23 cellular contexts compared by ENCODE assay signal in genomic region chr10:5766189-5766588, GRCh38. TPM values are rescaled to one million over a fixed set of nuclear protein-coding genes. Genes with fewer than 3 reads are reported as not detected.
A peak's percentile ranks its signal among the peaks of the same experiment; 100 is the strongest.
DNase-seq lines count a peak whose midpoint lies in the region; ATAC-seq, FAIRE-seq and TF ChIP-seq lines count a peak whose summit lies in the region.
"Had no signal": no experiment of that assay in that cellular context is flagged by ENCODE, and none has a peak within 500 bp of the region (broad histone marks: within the 10 kb centered on the region; RNA-seq: fewer than 3 reads in every experiment).

No MANE protein-coding gene starts in this region.

- no peak overlapping the region for H3K9ac ChIP-seq in K562 (ENCODE audit: insufficient read depth in 1 of 2, low read depth in 2 of 2, low read length in 2 of 2)

- H3K9me1 ChIP-seq in K562 (ENCODE audit: control insufficient read depth, insufficient read depth, low read length), result no peaks in the 10 kb centered on the region

- no peak overlapping the region for H3K4me3 ChIP-seq in K562
- no peak overlapping the region for H3K4me3 ChIP-seq in naive thymus-derived CD4-positive, alpha-beta T cell (ENCODE audit: low read length)
- H3K4me3 ChIP-seq: colonic mucosa, esophagus squamous epithelium, gastrocnemius medialis, mucosa of descending colon, PC-9 had no signal

- TF ChIP-seq CTCF in K562 (IDR thresholded peaks at IDR 0.05 in 2 of 3, conservative IDR thresholded peaks at IDR 0.05 in 1 of 3; ENCODE audit: insufficient read depth in 2 of 3, low read depth in 1 of 3, low read length in 3 of 3), result no peak

- no peak overlapping the region for H3K27ac ChIP-seq in K562 (ENCODE audit: extremely low read depth, low read depth, low read length)
- no peak overlapping the region for H3K27ac ChIP-seq in naive thymus-derived CD4-positive, alpha-beta T cell (ENCODE audit: low read depth, low read length)
- H3K27ac ChIP-seq: colonic mucosa, esophagus squamous epithelium, gastrocnemius medialis, PC-9 had no signal

- POLR2A ChIA-PET in activated CD4-positive, alpha-beta T cell treated with anti-CD3 and anti-CD28 coated beads for 36 hours (lab: Charles Lee), result interaction anchor here (0.6 kb wide), 1 partner anchor 20 kb away, joined by 4 read pairs; no protein-coding TSS in a partner anchor
- POLR2A ChIA-PET in K562 (lab: Yijun Ruan, JAX), result no interaction called here
- POLR2A ChIA-PET in naive thymus-derived CD4-positive, alpha-beta T cell (lab: Charles Lee), result interaction anchor here (0.6 to 1.4 kb wide), 2 partner anchors 10 to 13 kb away, joined by 3 read pairs; no protein-coding TSS in a partner anchor

- no peak overlapping the region for H3K4me3 Mint-ChIP-seq in activated CD4-positive, alpha-beta T cell treated with anti-CD3 and anti-CD28 coated beads for 36 hours
- H3K4me3 Mint-ChIP-seq in naive thymus-derived CD4-positive, alpha-beta T cell, result peak overlapping the region in 1 of 10 donors; percentile 17

- peaks cover 84% of the 10 kb centered on the region for H3K36me3 ChIP-seq in K562 (ENCODE audit: control insufficient read depth, insufficient read depth, low read length)
- H3K36me3 ChIP-seq in naive thymus-derived CD4-positive, alpha-beta T cell (ENCODE audit: control insufficient read depth in 2 of 3, insufficient read depth in 3 of 3, low read length in 3 of 3), result peaks cover 10 to 61% (median 44%) of the 10 kb centered on the region in 3 experiments

- WGBS in K562 (ENCODE audit: insufficient coverage, low coverage, missing lambda C conversion rate), result 88% methylated on average over 2 of the region's 2 CpGs

- FAIRE-seq in GM12891 (lab: Jason Lieb, UNC) (no peak), K562 (lab: Jason Lieb, UNC) (no peak)

- no peaks in the 10 kb centered on the region for H4K20me1 ChIP-seq in K562 (replicated peaks; ENCODE audit: control insufficient read depth, insufficient read depth, low read length)

- H3K27me3 ChIP-seq in K562 (ENCODE audit: control insufficient read depth in 2 of 2, insufficient read depth in 2 of 2, low read length in 2 of 2), result no peaks in the 10 kb centered on the region
- no peaks in the 10 kb centered on the region for H3K27me3 ChIP-seq in naive thymus-derived CD4-positive, alpha-beta T cell (ENCODE audit: control insufficient read depth in 2 of 2, insufficient read depth in 2 of 2, low read length in 2 of 2)
- H3K27me3 ChIP-seq: colonic mucosa, esophagus squamous epithelium, gastrocnemius medialis had no signal

- no peak for DNase-seq in activated CD4-positive, alpha-beta T cell treated with anti-CD3 and anti-CD28 coated beads for 36 hours
- DNase-seq in activated CD4-positive, alpha-beta T cell treated with anti-CD3 and anti-CD28 coated beads for 48 hours, result no peak
- DNase-seq in GM12891 (ENCODE audit: insufficient read length, low spot score) (no peak), K562 (ENCODE audit: extremely low read depth in 1 of 4, low spot score in 3 of 4) (no peak), NCI-H1417 treated with DMSO at 0.1 percent for 48 hours (lab: John Stamatoyannopoulos, UW) (no peak)
- no peak for DNase-seq in naive thymus-derived CD4-positive, alpha-beta T cell
- DNase-seq: 8988T; activated CD4-positive, CD25-positive, alpha-beta regulatory T cell treated with anti-CD3 and anti-CD28 coated beads, Interleukin-2, amount 50 U/mL, for 72 hours; colonic mucosa; esophagus squamous epithelium; gastrocnemius medialis; GDM1; H7; hypothalamus; mucosa of descending colon; NCI-H1694 treated with DMSO at 0.1 percent for 48 hours; NK-92 treated with Interleukin-12 subunit alpha and Interleukin-12 subunit beta, amount 100 ng/mL, for 24 hours; PC-9; SHP77 treated with DMSO at 0.1 percent for 48 hours; stimulated activated CD8-positive, alpha-beta memory T cell treated with anti-CD3 and anti-CD28 coated beads, Interleukin-4, amount 100 ng/mL, for 48 hours; substantia nigra had no signal

- TF ChIP-seq POLR2A in GM12891 (IDR thresholded peaks at IDR 0.05; ENCODE audit: low read depth, low read length) (peak; percentile 14; the same call in 1 of the 2 replicates), K562 (conservative IDR thresholded peaks at IDR 0.05) (peak; percentile 42; the same call in 1 of the 2 replicates)

- no peak overlapping the region for H2AFZ ChIP-seq in K562 (ENCODE audit: low read depth, low read length)
- H2AFZ ChIP-seq: PC-9 had no signal

- H3K9me3 ChIP-seq in K562 (replicated peaks; ENCODE audit: control insufficient read depth, insufficient read depth, low read depth, low read length), result no peaks in the 10 kb centered on the region
- no peaks in the 10 kb centered on the region for H3K9me3 ChIP-seq in naive thymus-derived CD4-positive, alpha-beta T cell (ENCODE audit: control insufficient read depth in 2 of 3, low read length in 3 of 3)
- H3K9me3 ChIP-seq: colonic mucosa, esophagus squamous epithelium, gastrocnemius medialis, mucosa of descending colon had no signal

- ATAC-seq in activated CD4-positive, alpha-beta T cell treated with anti-CD3 and anti-CD28 coated beads for 36 hours, result no peak
- ATAC-seq in K562, result no peak
- no peak for ATAC-seq in naive thymus-derived CD4-positive, alpha-beta T cell
- ATAC-seq in HG02642 (IDR thresholded peaks at IDR 0.05; ENCODE audit: poor library complexity, unreplicated experiment), result no peak
- ATAC-seq in GM18517 (IDR thresholded peaks at IDR 0.05; ENCODE audit: unreplicated experiment), result no peak
- ATAC-seq: gastrocnemius medialis, mucosa of descending colon had no signal

- CTCF ChIA-PET in activated CD4-positive, alpha-beta T cell treated with anti-CD3 and anti-CD28 coated beads for 36 hours (lab: Charles Lee), result no interaction called here
- CTCF ChIA-PET in K562 (lab: Yijun Ruan, JAX; ENCODE audit: low intra/inter-chr PET ratio), result no interaction called here
- CTCF ChIA-PET in naive thymus-derived CD4-positive, alpha-beta T cell (lab: Charles Lee), result interaction anchor here (0.9 kb wide), 1 partner anchor 11 kb away, joined by 3 read pairs; no protein-coding TSS in a partner anchor

- H3K79me2 ChIP-seq in K562 (ENCODE audit: control insufficient read depth, insufficient read depth, low read length), result peaks cover 12% of the 10 kb centered on the region

- TF ChIP-seq RAD21 in K562 (CRISPR knock-in tag; conservative IDR thresholded peaks at IDR 0.05 in 1 of 2, IDR thresholded peaks at IDR 0.05 in 1 of 2), result no peak

- H3K27ac Mint-ChIP-seq in activated CD4-positive, alpha-beta T cell treated with anti-CD3 and anti-CD28 coated beads for 36 hours, result peak overlapping the region; percentile 66
- peak overlapping the region in 8 of 9 donors; percentile 33 to 89 (median 69) for H3K27ac Mint-ChIP-seq in naive thymus-derived CD4-positive, alpha-beta T cell

- peaks cover 66% of the 10 kb centered on the region for H3K36me3 Mint-ChIP-seq in activated CD4-positive, alpha-beta T cell treated with anti-CD3 and anti-CD28 coated beads for 36 hours (ENCODE audit: low read depth)
- peaks cover 21 to 48% (median 45%) of the 10 kb centered on the region in 5 donors for H3K36me3 Mint-ChIP-seq in naive thymus-derived CD4-positive, alpha-beta T cell

- intact Hi-C loops in activated CD4-positive, alpha-beta T cell treated with anti-CD3 and anti-CD28 coated beads for 36 hours (cut with DNase I, micrococcal nuclease), result loop anchor here in 1 of 2 experiments (5.0 kb wide), 1 partner anchor 74 kb away; no protein-coding TSS in a partner anchor
- intact Hi-C loops in K562 (cut with micrococcal nuclease), result no loop called here
- intact Hi-C loops in naive thymus-derived CD4-positive, alpha-beta T cell (cut with micrococcal nuclease), result no loop called here

- no peaks in the 10 kb centered on the region for H3K27me3 Mint-ChIP-seq in activated CD4-positive, alpha-beta T cell treated with anti-CD3 and anti-CD28 coated beads for 36 hours
- no peaks in the 10 kb centered on the region for H3K27me3 Mint-ChIP-seq in naive thymus-derived CD4-positive, alpha-beta T cell

- no peak overlapping the region for H3K4me2 ChIP-seq in K562 (ENCODE audit: insufficient read depth, low read length)
- H3K4me2 ChIP-seq: PC-9 had no signal

- H3K9me3 Mint-ChIP-seq in activated CD4-positive, alpha-beta T cell treated with anti-CD3 and anti-CD28 coated beads for 36 hours (ENCODE audit: low read depth), result no peaks in the 10 kb centered on the region
- peaks cover 0 to 3% (median 0%) of the 10 kb centered on the region in 11 donors for H3K9me3 Mint-ChIP-seq in naive thymus-derived CD4-positive, alpha-beta T cell

- H3K4me1 Mint-ChIP-seq in activated CD4-positive, alpha-beta T cell treated with anti-CD3 and anti-CD28 coated beads for 36 hours, result peaks cover 24% of the 10 kb centered on the region
- peaks cover 4 to 29% (median 20%) of the 10 kb centered on the region in 7 donors for H3K4me1 Mint-ChIP-seq in naive thymus-derived CD4-positive, alpha-beta T cell

- in situ Hi-C loops in K562 (cut with MboI), result no loop called here

- no peaks in the 10 kb centered on the region for H3K4me1 ChIP-seq in K562 (replicated peaks in 1 of 2; ENCODE audit: control insufficient read depth in 2 of 2, insufficient read depth in 2 of 2, low read length in 2 of 2)
- no peaks in the 10 kb centered on the region for H3K4me1 ChIP-seq in naive thymus-derived CD4-positive, alpha-beta T cell (ENCODE audit: control insufficient read depth in 2 of 2, insufficient read depth in 2 of 2, low read length in 2 of 2)
- H3K4me1 ChIP-seq: colonic mucosa, esophagus squamous epithelium, gastrocnemius medialis had no signal

- BruUV-seq in K562 (replicated peaks; lab: Mats Ljungman, UMichigan), result no TSS peak

- no peak for TF ChIP-seq EP300 in K562 (IDR thresholded peaks at IDR 0.05; ENCODE audit: low read length)

RNA-seq across cellular contexts. Expression of gene GDI2, which starts 47.0 kb away (rescaled TPM):
- 100 to 1,000 TPM; 276 to 290 TPM for total RNA-seq in activated CD4-positive, alpha-beta T cell treated with anti-CD3 and anti-CD28 coated beads for 36 hours
- 187 TPM for polyA plus RNA-seq in GM12891 (2012; ENCODE audit: low read depth, missing spikeins)
- total RNA-seq in K562 (2011; cell fraction: chromatin; rRNA removed; ENCODE audit: low replicate concordance), result 49.2 and 105 TPM in 2 replicates
- 46.6 and 50.5 TPM in 2 replicates for total RNA-seq in K562 (2011; cell fraction: nucleolus; rRNA removed)
- total RNA-seq in K562 (2011; cell fraction: nucleoplasm; rRNA removed), result 63.9 and 78.0 TPM in 2 replicates
- total RNA-seq in K562 (2014; rRNA removed), result 285 and 296 TPM in 2 replicates
- total RNA-seq in K562 (2014; rRNA removed; fragmentation: Illumina TruSeq; extraction: Trizol), result 350 and 391 TPM in 2 replicates
- total RNA-seq in K562 (2015; rRNA removed; fragmentation: Illumina TruSeq; extraction: Trizol), result 378 and 397 TPM in 2 replicates
- total RNA-seq in K562 (2021), result 266 and 273 TPM in 2 replicates
- 208 and 287 TPM in 2 replicates for polyA plus RNA-seq in K562 (2011; rRNA removed)
- polyA plus RNA-seq in K562 (2011; cell fraction: cytosol; rRNA removed), result 151 and 178 TPM in 2 replicates
- polyA plus RNA-seq in K562 (2011; cell fraction: nucleus; rRNA removed), result 45.0 and 75.6 TPM in 2 replicates
- polyA plus RNA-seq in K562 (2012), result 220 and 245 TPM in 2 replicates
- polyA plus RNA-seq in K562 (2014; fragmentation: Illumina TruSeq; extraction: Trizol), result 308 and 352 TPM in 2 replicates
- polyA plus RNA-seq in K562 (2014; fragmentation: Nextera tagmentation; extraction: Ambion mirVana), result 100 to 1,000 TPM; 262 to 424 TPM
- 259 and 274 TPM in 2 replicates for polyA plus RNA-seq in K562 (2014; rRNA removed)
- 387 and 410 TPM in 2 replicates for polyA minus RNA-seq in K562 (2011; rRNA and poly(A)+ RNA removed)
- polyA minus RNA-seq in K562 (2011; cell fraction: cytosol; rRNA and poly(A)+ RNA removed), result 225 and 294 TPM in 2 replicates
- polyA minus RNA-seq in K562 (2011; cell fraction: nucleus; rRNA and poly(A)+ RNA removed), result 52.6 and 71.9 TPM in 2 replicates
- total RNA-seq in naive thymus-derived CD4-positive, alpha-beta T cell, result 100 to 1,000 TPM in 4 of 5 experiments, 10 to 100 TPM in 1; 85.3 to 236 (median 121) TPM
- polyA plus RNA-seq in naive thymus-derived CD4-positive, alpha-beta T cell, result 100 to 1,000 TPM; 144 to 186 TPM
